In the genomic region with DNA sequence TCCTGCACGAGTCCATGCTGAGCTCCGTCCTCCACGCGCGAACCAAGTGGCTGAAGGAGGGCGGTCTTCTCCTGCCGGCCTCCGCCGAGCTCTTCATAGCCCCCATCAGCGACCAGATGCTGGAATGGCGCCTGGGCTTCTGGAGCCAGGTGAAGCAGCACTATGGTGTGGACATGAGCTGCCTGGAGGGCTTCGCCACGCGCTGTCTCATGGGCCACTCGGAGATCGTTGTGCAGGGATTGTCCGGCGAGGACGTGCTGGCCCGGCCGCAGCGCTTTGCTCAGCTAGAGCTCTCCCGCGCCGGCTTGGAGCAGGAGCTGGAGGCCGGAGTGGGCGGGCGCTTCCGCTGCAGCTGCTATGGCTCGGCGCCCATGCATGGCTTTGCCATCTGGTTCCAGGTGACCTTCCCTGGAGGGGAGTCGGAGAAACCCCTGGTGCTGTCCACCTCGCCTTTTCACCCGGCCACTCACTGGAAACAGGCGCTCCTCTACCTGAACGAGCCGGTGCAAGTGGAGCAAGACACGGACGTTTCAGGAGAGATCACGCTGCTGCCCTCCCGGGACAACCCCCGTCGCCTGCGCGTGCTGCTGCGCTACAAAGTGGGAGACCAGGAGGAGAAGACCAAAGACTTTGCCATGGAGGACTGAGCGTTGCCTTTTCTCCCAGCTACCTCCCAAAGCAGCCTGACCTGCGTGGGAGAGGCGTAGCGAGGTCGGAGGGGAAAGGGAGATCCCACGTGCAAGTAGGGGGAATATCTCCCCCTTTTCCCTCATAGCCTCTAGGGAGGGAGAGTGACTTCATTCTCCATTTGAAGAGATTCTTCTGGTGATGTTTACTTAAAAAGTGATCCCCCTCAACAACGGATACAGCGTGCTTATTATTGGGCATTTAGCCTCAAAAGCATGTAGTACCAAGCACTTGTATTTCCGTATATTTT, we compare ENCODE assay signal across 7 cellular contexts. TPM values are rescaled to one million over a fixed set of nuclear protein-coding genes. Genes with fewer than 3 reads are reported as not detected.
DNase-seq lines count a peak whose midpoint lies in the region; ATAC-seq, FAIRE-seq and TF ChIP-seq lines count a peak whose summit lies in the region.

No MANE protein-coding gene starts in this region.

- H3K27ac ChIP-seq in cingulate gyrus (ENCODE audit: low read depth, low read length) = peak overlapping the region; percentile 67
- H3K27ac ChIP-seq in layer of hippocampus (ENCODE audit: low read depth, low read length) = peak overlapping the region; percentile 68

- POLR2A ChIA-PET in WTC11 (lab: Charles Lee) = interaction anchor here (0.6 to 1.8 kb wide), 4 partner anchors 74 to 263 kb away, joined by 3 to 10 read pairs (median 4); no protein-coding TSS in a partner anchor

- no peak for TF ChIP-seq CTCF in WTC11 (IDR thresholded peaks at IDR 0.05)

- peak overlapping the region; percentile 90 for H3K4me3 Mint-ChIP-seq in WTC11

- ATAC-seq in HG02623 (IDR thresholded peaks at IDR 0.05; ENCODE audit: unreplicated experiment) = peak; percentile 62
- peak; percentile 52 for ATAC-seq in WTC11

- CTCF ChIA-PET in WTC11 (lab: Charles Lee) = interaction anchor here (1.9 to 2.0 kb wide), 2 partner anchors 83 to 85 kb away, joined by 5 to 14 read pairs; a partner anchor contains a TSS

- peaks cover 9% of the 10 kb centered on the region for H3K36me3 Mint-ChIP-seq in WTC11

- peak overlapping the region; percentile 91 for H3K27ac Mint-ChIP-seq in WTC11

- peak; percentile 71 for FAIRE-seq in GM18507 (lab: Jason Lieb, UNC)

- peaks cover 26% of the 10 kb centered on the region for H3K4me1 Mint-ChIP-seq in WTC11

- H3K27me3 ChIP-seq in layer of hippocampus (ENCODE audit: control insufficient read depth, insufficient read depth, low read length) = no peaks in the 10 kb centered on the region

- peak; percentile 14 for DNase-seq in GM18507 (ENCODE audit: extremely low spot score, insufficient read length, low read depth)
- peak; percentile 76 for DNase-seq in NCI-H1092 treated with DMSO at 0.1 percent for 48 hours (lab: John Stamatoyannopoulos, UW)
- peak; percentile 58 for DNase-seq in WTC11 (ENCODE audit: low spot score)
- peak; percentile 1 to 54 for DNase-seq in stimulated activated CD4-positive, alpha-beta T cell treated with anti-CD3 and anti-CD28 coated beads, Interleukin-1b, Interleukin-23, amount 100 ng/mL, for 4 hours (ENCODE audit: low read depth in 2 of 2)

- no peaks in the 10 kb centered on the region for H3K9me3 Mint-ChIP-seq in WTC11

- H3K27me3 Mint-ChIP-seq in WTC11 (ENCODE audit: low read depth) = no peaks in the 10 kb centered on the region

TF ChIP-seq in WTC11, 78 proteins besides CTCF, POLR2A, EP300 and RAD21:
- no peak; the same call in 1 of the 2 replicates for TF ChIP-seq FOXP1 (CRISPR knock-in tag; IDR thresholded peaks at IDR 0.05; ENCODE audit: borderline replicate concordance)
- TF ChIP-seq, protein P1, sequence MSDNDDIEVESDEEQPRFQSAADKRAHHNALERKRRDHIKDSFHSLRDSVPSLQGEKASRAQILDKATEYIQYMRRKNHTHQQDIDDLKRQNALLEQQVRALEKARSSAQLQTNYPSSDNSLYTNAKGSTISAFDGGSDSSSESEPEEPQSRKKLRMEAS (CRISPR knock-in tag; IDR thresholded peaks at IDR 0.05) = peak; percentile 77; the same call in 1 of the 2 replicates
- TF ChIP-seq EMX1 (CRISPR knock-in tag; IDR thresholded peaks at IDR 0.05) = no peak
- TF ChIP-seq FOXJ3 (CRISPR knock-in tag; IDR thresholded peaks at IDR 0.05; ENCODE audit: borderline replicate concordance) = no peak
- 0 out of 2 replicates have a peak, but pooled peaks have one; percentile 5 for TF ChIP-seq ETV6 (CRISPR knock-in tag; IDR thresholded peaks at IDR 0.05)
- TF ChIP-seq, protein P2, sequence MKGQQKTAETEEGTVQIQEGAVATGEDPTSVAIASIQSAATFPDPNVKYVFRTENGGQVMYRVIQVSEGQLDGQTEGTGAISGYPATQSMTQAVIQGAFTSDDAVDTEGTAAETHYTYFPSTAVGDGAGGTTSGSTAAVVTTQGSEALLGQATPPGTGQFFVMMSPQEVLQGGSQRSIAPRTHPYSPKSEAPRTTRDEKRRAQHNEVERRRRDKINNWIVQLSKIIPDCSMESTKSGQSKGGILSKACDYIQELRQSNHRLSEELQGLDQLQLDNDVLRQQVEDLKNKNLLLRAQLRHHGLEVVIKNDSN (CRISPR knock-in tag; IDR thresholded peaks at IDR 0.05) = peak; percentile 53; the same call in 1 of the 2 replicates
- 0 out of 2 replicates have a peak, but pooled peaks have one; percentile 43 for TF ChIP-seq JUN (CRISPR knock-in tag; IDR thresholded peaks at IDR 0.05)
- TF ChIP-seq RORB (CRISPR knock-in tag; IDR thresholded peaks at IDR 0.05) = no peak
- TF ChIP-seq, protein P3, sequence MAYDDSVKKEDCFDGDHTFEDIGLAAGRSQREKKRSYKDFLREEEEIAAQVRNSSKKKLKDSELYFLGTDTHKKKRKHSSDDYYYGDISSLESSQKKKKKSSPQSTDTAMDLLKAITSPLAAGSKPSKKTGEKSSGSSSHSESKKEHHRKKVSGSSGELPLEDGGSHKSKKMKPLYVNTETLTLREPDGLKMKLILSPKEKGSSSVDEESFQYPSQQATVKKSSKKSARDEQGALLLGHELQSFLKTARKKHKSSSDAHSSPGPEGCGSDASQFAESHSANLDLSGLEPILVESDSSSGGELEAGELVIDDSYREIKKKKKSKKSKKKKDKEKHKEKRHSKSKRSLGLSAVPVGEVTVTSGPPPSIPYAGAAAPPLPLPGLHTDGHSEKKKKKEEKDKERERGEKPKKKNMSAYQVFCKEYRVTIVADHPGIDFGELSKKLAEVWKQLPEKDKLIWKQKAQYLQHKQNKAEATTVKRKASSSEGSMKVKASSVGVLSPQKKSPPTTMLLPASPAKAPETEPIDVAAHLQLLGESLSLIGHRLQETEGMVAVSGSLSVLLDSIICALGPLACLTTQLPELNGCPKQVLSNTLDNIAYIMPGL (CRISPR knock-in tag; IDR thresholded peaks at IDR 0.05) = peak; percentile 53; the same call in 1 of the 2 replicates
- TF ChIP-seq ELF4 (CRISPR knock-in tag; IDR thresholded peaks at IDR 0.05; ENCODE audit: low read depth) = 0 out of 2 replicates have a peak, but pooled peaks have one; percentile 73
- TF ChIP-seq, protein P4, sequence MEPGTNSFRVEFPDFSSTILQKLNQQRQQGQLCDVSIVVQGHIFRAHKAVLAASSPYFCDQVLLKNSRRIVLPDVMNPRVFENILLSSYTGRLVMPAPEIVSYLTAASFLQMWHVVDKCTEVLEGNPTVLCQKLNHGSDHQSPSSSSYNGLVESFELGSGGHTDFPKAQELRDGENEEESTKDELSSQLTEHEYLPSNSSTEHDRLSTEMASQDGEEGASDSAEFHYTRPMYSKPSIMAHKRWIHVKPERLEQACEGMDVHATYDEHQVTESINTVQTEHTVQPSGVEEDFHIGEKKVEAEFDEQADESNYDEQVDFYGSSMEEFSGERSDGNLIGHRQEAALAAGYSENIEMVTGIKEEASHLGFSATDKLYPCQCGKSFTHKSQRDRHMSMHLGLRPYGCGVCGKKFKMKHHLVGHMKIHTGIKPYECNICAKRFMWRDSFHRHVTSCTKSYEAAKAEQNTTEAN (CRISPR knock-in tag; IDR thresholded peaks at IDR 0.05) = no peak
- TF ChIP-seq, protein P5, sequence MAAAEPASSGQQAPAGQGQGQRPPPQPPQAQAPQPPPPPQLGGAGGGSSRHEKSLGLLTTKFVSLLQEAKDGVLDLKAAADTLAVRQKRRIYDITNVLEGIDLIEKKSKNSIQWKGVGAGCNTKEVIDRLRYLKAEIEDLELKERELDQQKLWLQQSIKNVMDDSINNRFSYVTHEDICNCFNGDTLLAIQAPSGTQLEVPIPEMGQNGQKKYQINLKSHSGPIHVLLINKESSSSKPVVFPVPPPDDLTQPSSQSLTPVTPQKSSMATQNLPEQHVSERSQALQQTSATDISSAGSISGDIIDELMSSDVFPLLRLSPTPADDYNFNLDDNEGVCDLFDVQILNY (CRISPR knock-in tag; IDR thresholded peaks at IDR 0.05) = no peak; the same call in 1 of the 2 replicates
- TF ChIP-seq TEAD4 (CRISPR knock-in tag; IDR thresholded peaks at IDR 0.05) = no peak
- TF ChIP-seq, protein P6, sequence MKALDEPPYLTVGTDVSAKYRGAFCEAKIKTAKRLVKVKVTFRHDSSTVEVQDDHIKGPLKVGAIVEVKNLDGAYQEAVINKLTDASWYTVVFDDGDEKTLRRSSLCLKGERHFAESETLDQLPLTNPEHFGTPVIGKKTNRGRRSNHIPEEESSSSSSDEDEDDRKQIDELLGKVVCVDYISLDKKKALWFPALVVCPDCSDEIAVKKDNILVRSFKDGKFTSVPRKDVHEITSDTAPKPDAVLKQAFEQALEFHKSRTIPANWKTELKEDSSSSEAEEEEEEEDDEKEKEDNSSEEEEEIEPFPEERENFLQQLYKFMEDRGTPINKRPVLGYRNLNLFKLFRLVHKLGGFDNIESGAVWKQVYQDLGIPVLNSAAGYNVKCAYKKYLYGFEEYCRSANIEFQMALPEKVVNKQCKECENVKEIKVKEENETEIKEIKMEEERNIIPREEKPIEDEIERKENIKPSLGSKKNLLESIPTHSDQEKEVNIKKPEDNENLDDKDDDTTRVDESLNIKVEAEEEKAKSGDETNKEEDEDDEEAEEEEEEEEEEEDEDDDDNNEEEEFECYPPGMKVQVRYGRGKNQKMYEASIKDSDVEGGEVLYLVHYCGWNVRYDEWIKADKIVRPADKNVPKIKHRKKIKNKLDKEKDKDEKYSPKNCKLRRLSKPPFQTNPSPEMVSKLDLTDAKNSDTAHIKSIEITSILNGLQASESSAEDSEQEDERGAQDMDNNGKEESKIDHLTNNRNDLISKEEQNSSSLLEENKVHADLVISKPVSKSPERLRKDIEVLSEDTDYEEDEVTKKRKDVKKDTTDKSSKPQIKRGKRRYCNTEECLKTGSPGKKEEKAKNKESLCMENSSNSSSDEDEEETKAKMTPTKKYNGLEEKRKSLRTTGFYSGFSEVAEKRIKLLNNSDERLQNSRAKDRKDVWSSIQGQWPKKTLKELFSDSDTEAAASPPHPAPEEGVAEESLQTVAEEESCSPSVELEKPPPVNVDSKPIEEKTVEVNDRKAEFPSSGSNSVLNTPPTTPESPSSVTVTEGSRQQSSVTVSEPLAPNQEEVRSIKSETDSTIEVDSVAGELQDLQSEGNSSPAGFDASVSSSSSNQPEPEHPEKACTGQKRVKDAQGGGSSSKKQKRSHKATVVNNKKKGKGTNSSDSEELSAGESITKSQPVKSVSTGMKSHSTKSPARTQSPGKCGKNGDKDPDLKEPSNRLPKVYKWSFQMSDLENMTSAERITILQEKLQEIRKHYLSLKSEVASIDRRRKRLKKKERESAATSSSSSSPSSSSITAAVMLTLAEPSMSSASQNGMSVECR (CRISPR knock-in tag; IDR thresholded peaks at IDR 0.05; ENCODE audit: borderline replicate concordance) = peak; percentile 44

RNA-seq across cellular contexts. Expression of a gene that starts 1.0 kb away (rescaled TPM):
- total RNA-seq in WTC11 (2021) = 30.7 to 35.3 TPM (median 31.1 TPM) in 3 replicates

Comparison
In these comparisons a context has a peak if more than half of its experiments do, and no peak if none do; other contexts are left out.
1. Peak in every context shown above with its lines: DNase-seq, ATAC-seq and H3K27ac ChIP-seq.
2. DNase-seq: peak in every context shown above with its lines; median percentile 76 in NCI-H1092 treated with DMSO at 0.1 percent for 48 hours; 58 in WTC11; 28 in stimulated activated CD4-positive, alpha-beta T cell treated with anti-CD3 and anti-CD28 coated beads, Interleukin-1b, Interleukin-23, amount 100 ng/mL, for 4 hours; 14 in GM18507.